Comparison of ENCODE assay signal across 8 cellular contexts in the genomic region with DNA sequence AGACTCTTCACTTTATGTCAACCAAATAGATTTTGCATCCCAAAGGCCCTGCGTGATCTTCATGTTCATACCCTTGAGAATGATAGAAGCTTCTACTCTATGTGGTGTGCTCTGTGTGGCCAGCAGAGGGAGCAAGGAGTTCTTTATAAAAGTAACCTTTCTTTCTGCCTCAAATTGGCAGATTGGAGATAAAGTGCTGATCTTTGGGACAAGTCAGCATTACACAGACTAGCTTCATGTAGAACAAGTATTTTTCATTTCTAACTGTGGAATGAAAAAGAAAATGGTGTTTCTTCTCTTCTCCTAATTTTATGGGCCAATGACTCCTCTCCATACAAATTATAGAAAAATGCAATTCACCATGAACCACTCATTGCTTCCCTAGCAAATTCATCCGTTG.
DNase-seq lines count a peak whose midpoint lies in the region; ATAC-seq, FAIRE-seq and TF ChIP-seq lines count a peak whose summit lies in the region.

No MANE protein-coding gene starts in this region.

- H3K27me3 ChIP-seq in A673 (replicated peaks; ENCODE audit: insufficient read depth, low read depth, low read length, poor library complexity), result no peaks in the 10 kb centered on the region

- peak; percentile 96 for FAIRE-seq in islet of Langerhans (lab: Jason Lieb, UNC)

- TF ChIP-seq CTCF in A673 (conservative IDR thresholded peaks at IDR 0.05; ENCODE audit: low read depth, low read length) (peak; percentile 90), GM12865 (IDR thresholded peaks at IDR 0.05; ENCODE audit: insufficient read depth, low read depth, low read length, missing control alignments) (peak; percentile 76), brain (conservative IDR thresholded peaks at IDR 0.05) (peak; percentile 89 to 90)

- peaks cover 24% of the 10 kb centered on the region for H3K4me1 ChIP-seq in A673 (ENCODE audit: insufficient read depth, low read length, poor library complexity, severe bottlenecking)

- H3K27ac ChIP-seq in A673 (ENCODE audit: low read depth, low read length, poor library complexity, severe bottlenecking), result no peak overlapping the region

- CTCF ChIA-PET in A673 (lab: Charles Lee), result interaction anchor here (0.6 kb wide), 1 partner anchor 25 kb away, joined by 3 read pairs; no protein-coding TSS in a partner anchor

- POLR2A ChIA-PET in A673 (lab: Charles Lee; ENCODE audit: low non-redundant PET), result no interaction called here

- no TSS peak for BruUV-seq in A673 (replicated peaks; lab: Mats Ljungman, UMichigan)

- no peaks in the 10 kb centered on the region for H3K36me3 Mint-ChIP-seq in brain

- H3K9me3 Mint-ChIP-seq in brain, result no peaks in the 10 kb centered on the region

- ATAC-seq in HG02852 (IDR thresholded peaks at IDR 0.05; ENCODE audit: unreplicated experiment), result peak; percentile 55

- DNase-seq in A673 (ENCODE audit: low spot score) (peak; percentile 81), GM12865 (ENCODE audit: low read depth) (peak; percentile 66), NCI-H748 (lab: John Stamatoyannopoulos, UW; ENCODE audit: unreplicated experiment) (peak; percentile 69), NCI-H345 treated with DMSO at 0.1 percent for 48 hours (lab: John Stamatoyannopoulos, UW; ENCODE audit: unreplicated experiment) (no peak)
- DNase-seq in stimulated activated CD8-positive, alpha-beta memory T cell treated with anti-CD3 and anti-CD28 coated beads, Interleukin-4, amount 100 ng/mL, for 48 hours, result peak; percentile 33

- H3K27me3 Mint-ChIP-seq in brain, result peaks cover 10% of the 10 kb centered on the region

- peak overlapping the region in 4 of 5 experiments; percentile 10 to 66 (median 36) for H3K27ac Mint-ChIP-seq in brain

- intact Hi-C loops in A673 (cut with micrococcal nuclease; ENCODE audit: unreplicated experiment), result loop anchor here (1.0 to 5.0 kb wide), 2 partner anchors 153 to 225 kb away; no protein-coding TSS in a partner anchor

- no peaks in the 10 kb centered on the region for H3K9me3 ChIP-seq in A673 (ENCODE audit: low read depth, low read length, poor library complexity, severe bottlenecking)

- H3K4me1 Mint-ChIP-seq in brain, result peaks cover 40% of the 10 kb centered on the region

- no peak overlapping the region for H3K4me3 ChIP-seq in A673 (ENCODE audit: low read depth, low read length, poor library complexity, severe bottlenecking)
- no peak overlapping the region for H3K4me3 ChIP-seq in GM12865 (ENCODE audit: low read depth, low read length)

- H3K4me3 Mint-ChIP-seq in brain, result no peak overlapping the region

- H3K36me3 ChIP-seq in A673 (ENCODE audit: insufficient read depth, low read length, poor library complexity, severe bottlenecking), result no peaks in the 10 kb centered on the region
